In genomic region chr1:101004061-101004460, GRCh38 we compare ENCODE assay signal across 12 cellular contexts. TPM values are rescaled to one million over a fixed set of nuclear protein-coding genes. Genes with fewer than 3 reads are reported as not detected.
DNase-seq lines count a peak whose midpoint lies in the region; ATAC-seq, FAIRE-seq and TF ChIP-seq lines count a peak whose summit lies in the region.
"Had no signal": no experiment of that assay in that cellular context is flagged by ENCODE, and none has a peak within 500 bp of the region (broad histone marks: within the 10 kb centered on the region; RNA-seq: fewer than 3 reads in every experiment).

No MANE protein-coding gene starts in this region.

- H3K4me1 Mint-ChIP-seq in CD8-positive, alpha-beta T cell (ENCODE audit: low read depth): peaks cover 60% of the 10 kb centered on the region
- H3K4me1 Mint-ChIP-seq in activated T-cell treated with anti-CD3 and anti-CD28 coated beads, Interleukin-2, amount 50 U/mL, for 4 hours (ENCODE audit: low read depth): peaks cover 57% of the 10 kb centered on the region

- H3K27me3 Mint-ChIP-seq in CD8-positive, alpha-beta T cell (ENCODE audit: low read depth): no peaks in the 10 kb centered on the region
- H3K27me3 Mint-ChIP-seq in activated T-cell treated with anti-CD3 and anti-CD28 coated beads, Interleukin-2, amount 50 U/mL, for 4 hours (ENCODE audit: low read depth): no peaks in the 10 kb centered on the region

- no peak overlapping the region for H3K9ac ChIP-seq in liver (ENCODE audit: low read depth in 1 of 2, low read length in 2 of 2)

- H3K36me3 Mint-ChIP-seq in CD8-positive, alpha-beta T cell: peaks cover 36% of the 10 kb centered on the region
- peaks cover 37% of the 10 kb centered on the region for H3K36me3 Mint-ChIP-seq in activated T-cell treated with anti-CD3 and anti-CD28 coated beads, Interleukin-2, amount 50 U/mL, for 4 hours (ENCODE audit: insufficient read depth)

- ATAC-seq in CD8-positive, alpha-beta T cell: peak; percentile 28
- ATAC-seq in RWPE2 (ENCODE audit: low read depth) (peak; percentile 88), GM18520 (IDR thresholded peaks at IDR 0.05; ENCODE audit: unreplicated experiment) (no peak)
- no peak for ATAC-seq in activated T-cell treated with anti-CD3 and anti-CD28 coated beads, Interleukin-2, amount 50 U/mL, for 4 hours

- TF ChIP-seq CTCF in CD8-positive, alpha-beta T cell (IDR thresholded peaks at IDR 0.05): no peak
- no peak for TF ChIP-seq CTCF in RWPE2 (IDR thresholded peaks at IDR 0.05; ENCODE audit: poor library complexity, severe bottlenecking)
- TF ChIP-seq CTCF in liver (IDR thresholded peaks at IDR 0.05; ENCODE audit: low read depth, low read length, missing input control): no peak

- no peak for TF ChIP-seq POLR2A in H54 (IDR thresholded peaks at IDR 0.05; ENCODE audit: low read depth, low read length)

- TF ChIP-seq RAD21 in liver (IDR thresholded peaks at IDR 0.05): peak; percentile 26 to 32

- 18% methylated on average over 1 of the region's 1 CpG for WGBS in liver

- peak overlapping the region; percentile 5 for H3K27ac ChIP-seq in CD8-positive, alpha-beta T cell (ENCODE audit: low read depth, low read length)
- H3K27ac ChIP-seq in RWPE2 (ENCODE audit: poor library complexity, severe bottlenecking) (peak overlapping the region; percentile 48), liver (ENCODE audit: low read depth in 1 of 2, low read length in 2 of 2) (peak overlapping the region in 1 of 2 donors; percentile 29)

- H3K4me3 ChIP-seq in CD8-positive, alpha-beta T cell (ENCODE audit: low read depth, low read length): no peak overlapping the region
- H3K4me3 ChIP-seq in RWPE2 (ENCODE audit: severe bottlenecking) (no peak overlapping the region), liver (ENCODE audit: low read depth in 1 of 3, low read length in 3 of 3) (no peak overlapping the region)

- intact Hi-C loops in CD8-positive, alpha-beta T cell (cut with DNase I, micrococcal nuclease): loop anchor here in 1 of 2 experiments (2.0 kb wide), 1 partner anchor 21 kb away; the partner anchor contains the start of gene DPH5

- no peaks in the 10 kb centered on the region for H3K9me3 ChIP-seq in CD8-positive, alpha-beta T cell (ENCODE audit: low read length)
- H3K9me3 ChIP-seq in RWPE2 (ENCODE audit: severe bottlenecking) (no peaks in the 10 kb centered on the region), liver (ENCODE audit: control insufficient read depth in 4 of 4, low read length in 3 of 4) (no peaks in the 10 kb centered on the region)

- DNase-seq in CD8-positive, alpha-beta T cell: no peak
- DNase-seq in H54 (ENCODE audit: insufficient read length, low spot score) (no peak), RWPE2 (ENCODE audit: low spot score) (no peak), NCI-H187 treated with DMSO at 0.1 percent for 48 hours (lab: John Stamatoyannopoulos, UW) (no peak), inferior parietal cortex (ENCODE audit: extremely low spot score) (no peak)
- DNase-seq in activated T-cell treated with anti-CD3 and anti-CD28 coated beads, Interleukin-2, amount 50 U/mL, for 4 hours: no peak
- DNase-seq: activated CD4-positive, alpha-beta T cell treated with anti-CD3 and anti-CD28 coated beads for 4 hours; DND-41; OCI-M1; stimulated activated CD4-positive, alpha-beta T cell treated with anti-CD3 and anti-CD28 coated beads, Interleukin-12 subunit alpha, Interleukin-12 subunit beta, amount 100 ng/mL, for 4 hours had no signal

- peaks cover 41% of the 10 kb centered on the region for H3K4me1 ChIP-seq in CD8-positive, alpha-beta T cell (ENCODE audit: insufficient read depth, low read length)
- H3K4me1 ChIP-seq in RWPE2 (ENCODE audit: insufficient read depth, poor library complexity, severe bottlenecking): peaks cover 30% of the 10 kb centered on the region
- peaks cover 2 to 12% (median 9%) of the 10 kb centered on the region in 4 donors for H3K4me1 ChIP-seq in liver (ENCODE audit: control insufficient read depth in 4 of 4, insufficient read depth in 4 of 4, low read length in 3 of 4)

- H3K27me3 ChIP-seq in CD8-positive, alpha-beta T cell (ENCODE audit: insufficient read depth, low read length): no peaks in the 10 kb centered on the region
- H3K27me3 ChIP-seq in RWPE2 (ENCODE audit: insufficient read depth, poor library complexity, severe bottlenecking) (no peaks in the 10 kb centered on the region), liver (ENCODE audit: control insufficient read depth in 4 of 4, insufficient read depth in 4 of 4, low read length in 3 of 4) (no peaks in the 10 kb centered on the region)

- no peaks in the 10 kb centered on the region for H3K36me3 ChIP-seq in CD8-positive, alpha-beta T cell (ENCODE audit: insufficient read depth, low read length)
- H3K36me3 ChIP-seq in RWPE2 (ENCODE audit: low read depth): peaks cover 22% of the 10 kb centered on the region
- peaks cover 0 to 9% (median 0%) of the 10 kb centered on the region in 4 donors for H3K36me3 ChIP-seq in liver (ENCODE audit: control insufficient read depth in 4 of 4, insufficient read depth in 3 of 4, low read depth in 1 of 4, low read length in 3 of 4)

- POLR2A ChIA-PET in CD8-positive, alpha-beta T cell (lab: Charles Lee): interaction anchor here (0.9 to 1.0 kb wide), 2 partner anchors 24 to 235 kb away, joined by 3 read pairs; no protein-coding TSS in a partner anchor

- peak; percentile 60 for FAIRE-seq in H54 (lab: Jason Lieb, UNC)

- H3K4me3 Mint-ChIP-seq in CD8-positive, alpha-beta T cell: no peak overlapping the region
- no peak overlapping the region for H3K4me3 Mint-ChIP-seq in activated T-cell treated with anti-CD3 and anti-CD28 coated beads, Interleukin-2, amount 50 U/mL, for 4 hours

- H3K27ac Mint-ChIP-seq in CD8-positive, alpha-beta T cell: peak overlapping the region; percentile 33

- CTCF ChIA-PET in CD8-positive, alpha-beta T cell (lab: Charles Lee): interaction anchor here (1.7 to 2.4 kb wide), 4 partner anchors 9 to 284 kb away, joined by 3 to 9 read pairs (median 4); no protein-coding TSS in a partner anchor

- H3K9me3 Mint-ChIP-seq in CD8-positive, alpha-beta T cell: no peaks in the 10 kb centered on the region
- peaks cover 9% of the 10 kb centered on the region for H3K9me3 Mint-ChIP-seq in activated T-cell treated with anti-CD3 and anti-CD28 coated beads, Interleukin-2, amount 50 U/mL, for 4 hours

TF ChIP-seq in liver, 16 proteins besides CTCF, POLR2A, EP300 and RAD21 (continues in another document):
- TF ChIP-seq FOXA2 (IDR thresholded peaks at IDR 0.05) (peak; percentile 94), RXRA (IDR thresholded peaks at IDR 0.05) (peak; percentile 83 to 85), JUND (IDR thresholded peaks at IDR 0.05) (peak; percentile 60 to 62), EGR1 (IDR thresholded peaks at IDR 0.05; ENCODE audit: low read depth in 2 of 2) (peak in 1 of 2 donors; percentile 32), HNF4A (conservative IDR thresholded peaks at IDR 0.05) (peak; percentile 80 to 87), HNF4G (IDR thresholded peaks at IDR 0.05) (peak; percentile 44), ZBTB33 (IDR thresholded peaks at IDR 0.05) (peak; percentile 71), NR2F2 (IDR thresholded peaks at IDR 0.05) (no peak), GABPA (IDR thresholded peaks at IDR 0.05 in 1 of 2, conservative IDR thresholded peaks at IDR 0.05 in 1 of 2) (no peak), YY1 (IDR thresholded peaks at IDR 0.05) (peak; percentile 37), SP1 (IDR thresholded peaks at IDR 0.05) (peak; percentile 71)
- TF ChIP-seq, protein P1, sequence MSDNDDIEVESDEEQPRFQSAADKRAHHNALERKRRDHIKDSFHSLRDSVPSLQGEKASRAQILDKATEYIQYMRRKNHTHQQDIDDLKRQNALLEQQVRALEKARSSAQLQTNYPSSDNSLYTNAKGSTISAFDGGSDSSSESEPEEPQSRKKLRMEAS (IDR thresholded peaks at IDR 0.05): peak; percentile 36
- TF ChIP-seq, protein P2, sequence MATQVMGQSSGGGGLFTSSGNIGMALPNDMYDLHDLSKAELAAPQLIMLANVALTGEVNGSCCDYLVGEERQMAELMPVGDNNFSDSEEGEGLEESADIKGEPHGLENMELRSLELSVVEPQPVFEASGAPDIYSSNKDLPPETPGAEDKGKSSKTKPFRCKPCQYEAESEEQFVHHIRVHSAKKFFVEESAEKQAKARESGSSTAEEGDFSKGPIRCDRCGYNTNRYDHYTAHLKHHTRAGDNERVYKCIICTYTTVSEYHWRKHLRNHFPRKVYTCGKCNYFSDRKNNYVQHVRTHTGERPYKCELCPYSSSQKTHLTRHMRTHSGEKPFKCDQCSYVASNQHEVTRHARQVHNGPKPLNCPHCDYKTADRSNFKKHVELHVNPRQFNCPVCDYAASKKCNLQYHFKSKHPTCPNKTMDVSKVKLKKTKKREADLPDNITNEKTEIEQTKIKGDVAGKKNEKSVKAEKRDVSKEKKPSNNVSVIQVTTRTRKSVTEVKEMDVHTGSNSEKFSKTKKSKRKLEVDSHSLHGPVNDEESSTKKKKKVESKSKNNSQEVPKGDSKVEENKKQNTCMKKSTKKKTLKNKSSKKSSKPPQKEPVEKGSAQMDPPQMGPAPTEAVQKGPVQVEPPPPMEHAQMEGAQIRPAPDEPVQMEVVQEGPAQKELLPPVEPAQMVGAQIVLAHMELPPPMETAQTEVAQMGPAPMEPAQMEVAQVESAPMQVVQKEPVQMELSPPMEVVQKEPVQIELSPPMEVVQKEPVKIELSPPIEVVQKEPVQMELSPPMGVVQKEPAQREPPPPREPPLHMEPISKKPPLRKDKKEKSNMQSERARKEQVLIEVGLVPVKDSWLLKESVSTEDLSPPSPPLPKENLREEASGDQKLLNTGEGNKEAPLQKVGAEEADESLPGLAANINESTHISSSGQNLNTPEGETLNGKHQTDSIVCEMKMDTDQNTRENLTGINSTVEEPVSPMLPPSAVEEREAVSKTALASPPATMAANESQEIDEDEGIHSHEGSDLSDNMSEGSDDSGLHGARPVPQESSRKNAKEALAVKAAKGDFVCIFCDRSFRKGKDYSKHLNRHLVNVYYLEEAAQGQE (IDR thresholded peaks at IDR 0.05): peak; percentile 35

RNA-seq across cellular contexts. Expression of gene DPH5, which starts 21.5 kb away (rescaled TPM):
- 10 to 100 TPM; 32.1 to 40.7 TPM for total RNA-seq in CD8-positive, alpha-beta T cell
- 10 to 100 TPM; 12.9 to 14.3 TPM for total RNA-seq in liver
- 10 to 100 TPM; 15.2 to 16.3 TPM for polyA plus RNA-seq in liver
- total RNA-seq in activated T-cell treated with anti-CD3 and anti-CD28 coated beads, Interleukin-2, amount 50 U/mL, for 4 hours: 10 to 100 TPM; 57.7 to 73.7 (median 72.4) TPM

Comparison
In these comparisons a context has a peak if more than half of its experiments do, and no peak if none do; other contexts are left out.
1. ATAC-seq: peak in CD8-positive, alpha-beta T cell (single experiment) and RWPE2 (single experiment); none in GM18520 (single experiment) and activated T-cell treated with anti-CD3 and anti-CD28 coated beads, Interleukin-2, amount 50 U/mL, for 4 hours (0 of 2).